ENCODE assay signal across 2 cellular contexts in genomic region chr2:113797237-113797636, GRCh38.
TF ChIP-seq lines count a peak whose summit lies in the region.

No MANE protein-coding gene starts in this region.

TF ChIP-seq in HepG2, 621 proteins besides CTCF, POLR2A, EP300 and RAD21:
- TF ChIP-seq MAFK (conservative IDR thresholded peaks at IDR 0.05 in 1 of 2, IDR thresholded peaks at IDR 0.05 in 1 of 2; ENCODE audit: low read length in 2 of 2) = peak; percentile 28 to 75; a peak in 2 of 4 replicates
- TF ChIP-seq MAFF (IDR thresholded peaks at IDR 0.05; ENCODE audit: low read depth, low read length) = 0 out of 2 replicates have a peak, but pooled peaks have one; percentile 37
- no peak for TF ChIP-seq TBX3 (IDR thresholded peaks at IDR 0.05; ENCODE audit: borderline replicate concordance)
- TF ChIP-seq, protein P1, sequence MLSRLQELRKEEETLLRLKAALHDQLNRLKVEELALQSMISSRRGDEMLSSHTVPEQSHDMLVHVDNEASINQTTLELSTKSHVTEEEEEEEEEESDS (CRISPR knock-in tag; IDR thresholded peaks at IDR 0.05; ENCODE audit: borderline replicate concordance) = no peak

TF ChIP-seq in K562, 482 proteins besides CTCF, POLR2A, EP300 and RAD21:
- TF ChIP-seq C11orf30 (IDR thresholded peaks at IDR 0.05; ENCODE audit: low read depth) (peak; percentile 41), ELK3 (CRISPR knock-in tag; IDR thresholded peaks at IDR 0.05) (no peak), ZNF316 (IDR thresholded peaks at IDR 0.05) (peak; percentile 58; the same call in 1 of the 2 replicates)
